In genomic region chr10:70146489-70147488, GRCh38 we compare ENCODE assay signal across 8 cellular contexts.
A peak's percentile ranks its signal among the peaks of the same experiment; 100 is the strongest.
DNase-seq lines count a peak whose midpoint lies in the region; ATAC-seq and FAIRE-seq lines count a peak whose summit lies in the region.

TSS of gene TYSND1 (minus strand) at chr10:70146700. CDS start at chr10:70146586, 114 bp downstream.

- peak; percentile 58 for FAIRE-seq in colon (lab: Jason Lieb, UNC)

- H3K27ac ChIP-seq in layer of hippocampus (ENCODE audit: low read depth, low read length): peak within 1 kb of the TSS; percentile 90

- H3K27me3 ChIP-seq in layer of hippocampus (ENCODE audit: control insufficient read depth, insufficient read depth, low read length): no peaks in the 10 kb centered on the region

- ATAC-seq in GM19324 (IDR thresholded peaks at IDR 0.05; ENCODE audit: low FRiP score, unreplicated experiment): peak; percentile 91
- peak; percentile 86 for ATAC-seq in HG03469 (IDR thresholded peaks at IDR 0.05; ENCODE audit: unreplicated experiment)

- DNase-seq in C1 segment of cervical spinal cord (lab: John Stamatoyannopoulos, UW): peak; percentile 59 to 96 (median 92)
- peak; percentile 95 to 97 for DNase-seq in NCI-H526 (lab: John Stamatoyannopoulos, UW)
- peak; percentile 96 for DNase-seq in activated CD4-positive, alpha-beta T cell treated with anti-CD3 and anti-CD28 coated beads for 48 hours
- DNase-seq in stimulated activated CD4-positive, alpha-beta T cell treated with anti-CD3 and anti-CD28 coated beads, Interleukin-1b, Interleukin-23, amount 100 ng/mL, for 4 hours (ENCODE audit: low read depth in 2 of 2): peak; percentile 80 to 84

Comparison
In these comparisons a context has a peak if more than half of its experiments do, and no peak if none do; other contexts are left out.
1. Peak in every context shown above with its lines: DNase-seq, ATAC-seq and H3K27ac ChIP-seq.